In the genomic region with DNA sequence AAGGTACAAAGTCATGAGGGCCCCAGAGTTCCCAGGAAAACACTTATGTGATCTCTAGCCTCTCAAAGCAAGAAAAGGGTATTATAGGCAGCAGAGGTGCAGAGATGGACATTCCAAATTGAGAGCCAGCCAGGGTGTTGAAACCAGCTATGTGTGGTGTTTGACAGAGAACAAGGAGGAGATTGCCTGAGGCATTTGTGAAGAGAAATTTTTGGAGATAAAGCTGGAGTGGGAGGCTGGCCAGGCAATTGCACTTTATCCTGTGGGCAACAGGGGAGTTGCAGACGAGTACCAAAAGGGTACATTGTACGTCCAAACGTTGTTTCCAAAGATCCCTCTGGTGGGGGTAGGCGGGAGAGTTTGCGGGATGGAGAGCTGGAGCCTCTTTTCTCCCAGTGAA, we compare ENCODE assay signal across 22 cellular contexts. TPM values are rescaled to one million over a fixed set of nuclear protein-coding genes. Genes with fewer than 3 reads are reported as not detected.
A peak's percentile ranks its signal among the peaks of the same experiment; 100 is the strongest.
DNase-seq lines count a peak whose midpoint lies in the region; TF ChIP-seq lines count a peak whose summit lies in the region.
"Had no signal": no experiment of that assay in that cellular context is flagged by ENCODE, and none has a peak within 500 bp of the region (broad histone marks: within the 10 kb centered on the region; RNA-seq: fewer than 3 reads in every experiment).

No MANE protein-coding gene starts in this region.

- dilution Hi-C loops in mammary epithelial cell (cut with HindIII; ENCODE audit: low sequenced_read_pairs): no loop called here

- BruUV-seq in MCF 10A (replicated peaks; lab: Mats Ljungman, UMichigan) (no TSS peak), mammary epithelial cell (replicated peaks; lab: Mats Ljungman, UMichigan) (no TSS peak)

- H3K9me3 Mint-ChIP-seq in MCF 10A (ENCODE audit: unreplicated experiment) (peaks cover 6% of the 10 kb centered on the region), mesothelial cell of epicardium (peaks cover 4% of the 10 kb centered on the region)

- H3K27ac ChIP-seq in mammary epithelial cell (ENCODE audit: insufficient read depth, low read depth, low read length) (no peak overlapping the region), uterus (no peak overlapping the region)
- H3K27ac ChIP-seq: 22Rv1; BLaER1 treated with 17β-estradiol and CSF1 and Interleukin-3, amounts not matched to agents 10 nM and 100 nM; KMS-11 had no signal

- no peak overlapping the region for H3K9ac ChIP-seq in mammary epithelial cell (ENCODE audit: insufficient read depth, low read length)
- H3K9ac ChIP-seq: BLaER1 treated with 17β-estradiol and CSF1 and Interleukin-3, amounts not matched to agents 10 nM and 100 nM; KMS-11 had no signal

- DNase-seq in MCF 10A (ENCODE audit: unreplicated experiment): peak; percentile 57
- DNase-seq in mammary epithelial cell: no peak
- peak; percentile 15 for DNase-seq in EL
- DNase-seq in RPMI7951 (ENCODE audit: low read depth): peak; percentile 47
- DNase-seq in mesothelial cell of epicardium (ENCODE audit: low spot score in 2 of 2, unreplicated experiment in 2 of 2): no peak
- no peak for DNase-seq in hippocampal formation (lab: John Stamatoyannopoulos, UW)
- no peak for DNase-seq in iPS-NIHi11 (ENCODE audit: low spot score)
- DNase-seq in uterus: no peak
- DNase-seq: Caco-2; CD4-positive, alpha-beta memory T cell; DND-41; GDM1; MV-4-11; NCI-H1105 treated with DMSO at 0.1 percent for 48 hours; NCI-H2029 treated with DMSO at 0.1 percent for 48 hours; NCI-H345; NCI-H526; SIG-M5 had no signal

- TF ChIP-seq POLR2A in uterus (IDR thresholded peaks at IDR 0.05): no peak

- H3K27ac Mint-ChIP-seq in MCF 10A (ENCODE audit: low read depth, unreplicated experiment): peak overlapping the region; percentile 28
- H3K27ac Mint-ChIP-seq in mesothelial cell of epicardium: no peak overlapping the region
- H3K27ac Mint-ChIP-seq: CD4-positive, alpha-beta memory T cell had no signal

- no peak overlapping the region for H3K4me3 ChIP-seq in mammary epithelial cell (replicated peaks in 1 of 3; ENCODE audit: insufficient read depth in 1 of 3, low read depth in 2 of 3, low read length in 3 of 3)
- no peak overlapping the region for H3K4me3 ChIP-seq in uterus
- H3K4me3 ChIP-seq: BLaER1 treated with 17β-estradiol and CSF1 and Interleukin-3, amounts not matched to agents 10 nM and 100 nM had no signal

- in situ Hi-C loops in mammary epithelial cell (cut with MboI; ENCODE audit: low sequenced_read_pairs in 2 of 2): no loop called here

- H3K27me3 ChIP-seq in mammary epithelial cell (ENCODE audit: insufficient read depth, low read length) (no peaks in the 10 kb centered on the region), uterus (no peaks in the 10 kb centered on the region)

- no peaks in the 10 kb centered on the region for H3K36me3 ChIP-seq in mammary epithelial cell (ENCODE audit: insufficient read depth, low read length)
- H3K36me3 ChIP-seq in uterus: no peaks in the 10 kb centered on the region
- H3K36me3 ChIP-seq: BLaER1 treated with 17β-estradiol and CSF1 and Interleukin-3, amounts not matched to agents 10 nM and 100 nM had no signal

- WGBS in mammary epithelial cell (ENCODE audit: low coverage, missing lambda C conversion rate): 9% methylated on average over 4 of the region's 5 CpGs

- H3K9me3 ChIP-seq in mammary epithelial cell (replicated peaks; ENCODE audit: insufficient read depth, low read length): no peaks in the 10 kb centered on the region
- H3K9me3 ChIP-seq in uterus: no peaks in the 10 kb centered on the region
- H3K9me3 ChIP-seq: Caco-2 had no signal

- H3K4me1 ChIP-seq in mammary epithelial cell (ENCODE audit: insufficient read depth, low read length): peaks cover 21% of the 10 kb centered on the region
- no peaks in the 10 kb centered on the region for H3K4me1 ChIP-seq in uterus

- peaks cover 22% of the 10 kb centered on the region for H3K79me2 ChIP-seq in mammary epithelial cell (ENCODE audit: insufficient read depth, low read length)

- CTCF ChIA-PET in MCF 10A (lab: Yijun Ruan, JAX) (interaction anchor here (0.7 to 1.8 kb wide), 3 partner anchors 9 to 223 kb away, joined by 5 to 7 read pairs (median 5); no protein-coding TSS in a partner anchor), mammary epithelial cell (lab: Charles Lee; ENCODE audit: low non-redundant PET) (no interaction called here)

- no peak for TF ChIP-seq CTCF in MCF 10A (IDR thresholded peaks at IDR 0.05; ENCODE audit: unreplicated experiment)
- TF ChIP-seq CTCF in mammary epithelial cell (conservative IDR thresholded peaks at IDR 0.05 in 1 of 2, IDR thresholded peaks at IDR 0.05 in 1 of 2; ENCODE audit: extremely low read depth in 1 of 2, insufficient read depth in 1 of 2, low read depth in 1 of 2, low read length in 2 of 2): no peak
- no peak for TF ChIP-seq CTCF in mesothelial cell of epicardium (IDR thresholded peaks at IDR 0.05; ENCODE audit: unreplicated experiment)
- no peak for TF ChIP-seq CTCF in uterus (IDR thresholded peaks at IDR 0.05)

- no peaks in the 10 kb centered on the region for H4K20me1 ChIP-seq in mammary epithelial cell (ENCODE audit: insufficient read depth, low read length)
- H4K20me1 ChIP-seq: BLaER1 treated with 17β-estradiol and CSF1 and Interleukin-3, amounts not matched to agents 10 nM and 100 nM had no signal

- H3K4me3 Mint-ChIP-seq in MCF 10A (ENCODE audit: unreplicated experiment) (no peak overlapping the region), mesothelial cell of epicardium (peak overlapping the region; percentile 2)
- H3K4me3 Mint-ChIP-seq: CD4-positive, alpha-beta memory T cell had no signal

- H3K36me3 Mint-ChIP-seq in MCF 10A (ENCODE audit: insufficient read depth, unreplicated experiment) (peaks cover 1% of the 10 kb centered on the region), mesothelial cell of epicardium (no peaks in the 10 kb centered on the region)
- H3K36me3 Mint-ChIP-seq: CD4-positive, alpha-beta memory T cell had no signal

- peaks cover 22% of the 10 kb centered on the region for H3K4me1 Mint-ChIP-seq in MCF 10A (ENCODE audit: insufficient read depth, unreplicated experiment)
- peaks cover 36% of the 10 kb centered on the region for H3K4me1 Mint-ChIP-seq in mesothelial cell of epicardium
- H3K4me1 Mint-ChIP-seq: CD4-positive, alpha-beta memory T cell had no signal

- intact Hi-C loops in MCF 10A (cut with micrococcal nuclease) (no loop called here), mammary epithelial cell (cut with micrococcal nuclease) (loop anchor here (10.0 kb wide), 1 partner anchor 218 kb away; no protein-coding TSS in a partner anchor), uterus (cut with DNase I; ENCODE audit: low total_unique reads) (no loop called here)

- POLR2A ChIA-PET in MCF 10A (lab: Yijun Ruan, JAX): interaction anchor here (0.6 to 6.4 kb wide), 2 partner anchors 7 to 151 kb away, joined by 3 to 47 read pairs; no protein-coding TSS in a partner anchor

- H3K27me3 Mint-ChIP-seq in MCF 10A (ENCODE audit: insufficient read depth, unreplicated experiment) (no peaks in the 10 kb centered on the region), mesothelial cell of epicardium (ENCODE audit: low read depth) (peaks cover 9% of the 10 kb centered on the region)

- H3K4me2 ChIP-seq in mammary epithelial cell (ENCODE audit: insufficient read depth, low read depth, low read length): no peak overlapping the region
- H3K4me2 ChIP-seq: BLaER1 treated with 17β-estradiol and CSF1 and Interleukin-3, amounts not matched to agents 10 nM and 100 nM; KMS-11 had no signal

- no peak overlapping the region for H2AFZ ChIP-seq in mammary epithelial cell (ENCODE audit: low read depth, low read length)

RNA-seq across cellular contexts. Expression of a gene that starts 2.5 kb away (rescaled TPM):
- 12.9 and 19.3 TPM in 2 replicates for total RNA-seq in MCF 10A (2022)
- total RNA-seq in mammary epithelial cell: 10 to 100 TPM; 26.5 to 32.2 TPM
- 9.1 TPM for polyA plus RNA-seq in mammary epithelial cell
- polyA minus RNA-seq in mammary epithelial cell: 46.5 TPM
- total RNA-seq in RPMI7951 (2014; rRNA removed; shearing (Covaris generic)): 1.9 and 2.3 TPM in 2 replicates
- 190 to 220 TPM (median 202 TPM) in 3 replicates for total RNA-seq in mesothelial cell of epicardium
- 10 to 100 TPM; 27.0 to 54.2 (median 27.8) TPM for total RNA-seq in uterus
- total RNA-seq: CD4-positive, alpha-beta memory T cell; OCI-LY7 had no signal
- polyA plus RNA-seq: CD4-positive, alpha-beta memory T cell had no signal

Comparison
In these comparisons a context has a peak if more than half of its experiments do, and no peak if none do; other contexts are left out.
1. DNase-seq: peak in MCF 10A (single experiment), EL (single experiment) and RPMI7951 (single experiment); none in mammary epithelial cell (single experiment), mesothelial cell of epicardium (0 of 2), hippocampal formation (0 of 2), iPS-NIHi11 (single experiment) and uterus (0 of 2).